In genomic region chr18:68839701-68840100, GRCh38 we compare ENCODE assay signal across 13 cellular contexts.
"Had no signal": no experiment of that assay in that cellular context is flagged by ENCODE, and none has a peak within 500 bp of the region (broad histone marks: within the 10 kb centered on the region; RNA-seq: fewer than 3 reads in every experiment).

No MANE protein-coding gene starts in this region.

- H3K4me3 ChIP-seq: prostate gland, right lobe of liver, thoracic aorta had no signal

- ATAC-seq: activated CD8-positive, alpha-beta memory T cell treated with anti-CD3 and anti-CD28 coated beads, Interleukin-2, amount 10 ng/mL, durations not matched to agents 7 days and 5 days; right lobe of liver had no signal

- H3K4me1 ChIP-seq: prostate gland, right lobe of liver had no signal

- H3K27ac ChIP-seq: prostate gland, right lobe of liver, thoracic aorta, VCaP had no signal

- H3K9me3 ChIP-seq: prostate gland, right lobe of liver, thoracic aorta had no signal

- H3K36me3 ChIP-seq: prostate gland, right lobe of liver, thoracic aorta had no signal

- DNase-seq: activated CD4-positive, alpha-beta T cell treated with anti-CD3 and anti-CD28 coated beads for 1 hour; activated CD4-positive, alpha-beta T cell treated with anti-CD3 and anti-CD28 coated beads, Interleukin-2, amount 50 U/mL, for 4 hours; activated CD8-positive, alpha-beta memory T cell treated with anti-CD3 and anti-CD28 coated beads, Interleukin-2, amount 10 ng/mL, durations not matched to agents 7 days and 5 days; activated naive CD4-positive, alpha-beta T cell treated with anti-CD3 and anti-CD28 coated beads, Interleukin-2, amount 50 U/mL, for 16 hours; activated T-cell treated with anti-CD3 and anti-CD28 coated beads, Interleukin-2, amount 50 U/mL, for 1 hour; glutamatergic neuron; kidney glomerular epithelial cell; nucleus accumbens; right lobe of liver; stimulated activated CD4-positive, alpha-beta T cell treated with anti-CD3 and anti-CD28 coated beads, Interleukin-2, amount 100 ng/mL, for 24 hours had no signal

- H3K27me3 ChIP-seq: right lobe of liver had no signal
